ENCODE assay signal across 8 cellular contexts in genomic region chr15:58770857-58771620, GRCh38. TPM values are rescaled to one million over a fixed set of nuclear protein-coding genes. Genes with fewer than 3 reads are reported as not detected.
DNase-seq lines count a peak whose midpoint lies in the region; ATAC-seq, FAIRE-seq and TF ChIP-seq lines count a peak whose summit lies in the region.

MINDY2 (plus strand) TSS chr15:58771302; CDS start chr15:58771396, 94 bp downstream.

- H3K9me3 ChIP-seq in adrenal gland (replicated peaks in 1 of 3) (no peaks in the 10 kb centered on the region), heart left ventricle (no peaks in the 10 kb centered on the region)

- H3K27me3 ChIP-seq in adrenal gland, result no peaks in the 10 kb centered on the region
- no peaks in the 10 kb centered on the region for H3K27me3 ChIP-seq in heart left ventricle

- ATAC-seq in HG02852 (IDR thresholded peaks at IDR 0.05; ENCODE audit: unreplicated experiment) (peak; percentile 93), heart left ventricle (peak; percentile 97 to 98 (median 98))

- H3K9me3 Mint-ChIP-seq in type B pancreatic cell, result no peaks in the 10 kb centered on the region

- peak within 1 kb of the TSS; percentile 100 for H3K27ac Mint-ChIP-seq in type B pancreatic cell

- FAIRE-seq in GM12892 (lab: Jason Lieb, UNC), result peak; percentile 99

- H3K4me3 ChIP-seq in adrenal gland (peak within 1 kb of the TSS; percentile 37 to 91 (median 84)), heart left ventricle (peak within 1 kb of the TSS; percentile 79 to 99 (median 93))

- H3K27me3 Mint-ChIP-seq in type B pancreatic cell, result no peaks in the 10 kb centered on the region

- no peaks in the 10 kb centered on the region for H3K36me3 ChIP-seq in adrenal gland (replicated peaks in 1 of 2)
- no peaks in the 10 kb centered on the region for H3K36me3 ChIP-seq in heart left ventricle

- DNase-seq in GM12892 (ENCODE audit: insufficient read length) (peak; percentile 90), NCI-H146 (lab: John Stamatoyannopoulos, UW) (peak; percentile 96), T-helper 1 cell (peak; percentile 80 to 98 (median 88)), adrenal gland (peak; percentile 97 to 99 (median 98)), heart left ventricle (peak; percentile 98 to 100 (median 99)), pons (ENCODE audit: low spot score) (peak; percentile 99), type B pancreatic cell (ENCODE audit: extremely low spot score, unreplicated experiment) (peak; percentile 99)

- no peak within 1 kb of the TSS for H3K4me3 Mint-ChIP-seq in type B pancreatic cell

- TF ChIP-seq CTCF in adrenal gland (IDR thresholded peaks at IDR 0.05) (peak in 4 of 6 experiments; percentile 20 to 36 (median 28)), heart left ventricle (IDR thresholded peaks at IDR 0.05) (peak in 10 of 12 donors; percentile 19 to 55 (median 31)), type B pancreatic cell (conservative IDR thresholded peaks at IDR 0.05) (peak; percentile 58)

- peaks cover 13% of the 10 kb centered on the region for H3K4me1 Mint-ChIP-seq in type B pancreatic cell (ENCODE audit: unreplicated experiment)

- no peaks in the 10 kb centered on the region for H3K36me3 Mint-ChIP-seq in type B pancreatic cell

- H3K4me1 ChIP-seq in adrenal gland (replicated peaks in 1 of 2) (peaks cover 24 to 38% of the 10 kb centered on the region in 2 donors), heart left ventricle (peaks cover 0 to 50% (median 33%) of the 10 kb centered on the region in 12 donors)

- 0% methylated on average over 1 to 75 of the region's 75 CpGs for WGBS in adrenal gland, 4 donors
- 0 to 1% (median 1%) methylated on average over 24 to 75 of the region's 75 CpGs for WGBS in heart left ventricle, 4 donors

- H3K27ac ChIP-seq in adrenal gland, result peak within 1 kb of the TSS; percentile 75 to 98 (median 98)
- peak within 1 kb of the TSS; percentile 90 to 99 (median 98) for H3K27ac ChIP-seq in heart left ventricle

- peak; percentile 73 for TF ChIP-seq POLR2A in GM12892 (IDR thresholded peaks at IDR 0.05; ENCODE audit: low read depth, low read length)
- peak; percentile 86 to 99 for TF ChIP-seq POLR2A in adrenal gland (IDR thresholded peaks at IDR 0.05)
- TF ChIP-seq POLR2A in heart left ventricle (IDR thresholded peaks at IDR 0.05), result peak in 1 of 2 donors; percentile 98

- intact Hi-C loops in adrenal gland (cut with DNase I) (loop anchor here in 1 of 2 donors (10.0 kb wide), 1 partner anchor 154 kb away; no protein-coding TSS in a partner anchor), heart left ventricle (cut with DNase I) (loop anchor here in 7 of 10 donors (1.0 to 10.0 kb wide), 10 partner anchors 21 to 546 kb away; partner anchors contain the start of genes ADAM10 (in 3 of the 7) and SLTM (in 3 of the 7))

RNA-seq across cellular contexts. Expression of gene MINDY2, which starts in this region (rescaled TPM):
- 4.2 TPM for polyA plus RNA-seq in GM12892 (2012; ENCODE audit: missing spikeins)
- total RNA-seq in adrenal gland (10 to 100 TPM in 7 of 8 donors, 1 to 10 TPM in 1; 7.7 to 25.1 (median 14.3) TPM), heart left ventricle (10 to 100 TPM; 22.2 to 31.8 (median 26.7) TPM), type B pancreatic cell (ENCODE audit: low replicate concordance) (39.8 and 82.1 TPM in 2 replicates)
- polyA plus RNA-seq in adrenal gland (1 to 10 TPM; 2.7 to 9.5 (median 5.5) TPM), heart left ventricle (10 to 100 TPM in 1 of 2 donors, 1 to 10 TPM in 1; 9.4 to 10.0 TPM)

Comparison
In these comparisons a context has a peak if more than half of its experiments do, and no peak if none do; other contexts are left out.
1. Peak in every context shown above with its lines: DNase-seq, ATAC-seq, H3K4me3 ChIP-seq and H3K27ac ChIP-seq.